Comparison of ENCODE assay signal across 8 cellular contexts in the genomic region with DNA sequence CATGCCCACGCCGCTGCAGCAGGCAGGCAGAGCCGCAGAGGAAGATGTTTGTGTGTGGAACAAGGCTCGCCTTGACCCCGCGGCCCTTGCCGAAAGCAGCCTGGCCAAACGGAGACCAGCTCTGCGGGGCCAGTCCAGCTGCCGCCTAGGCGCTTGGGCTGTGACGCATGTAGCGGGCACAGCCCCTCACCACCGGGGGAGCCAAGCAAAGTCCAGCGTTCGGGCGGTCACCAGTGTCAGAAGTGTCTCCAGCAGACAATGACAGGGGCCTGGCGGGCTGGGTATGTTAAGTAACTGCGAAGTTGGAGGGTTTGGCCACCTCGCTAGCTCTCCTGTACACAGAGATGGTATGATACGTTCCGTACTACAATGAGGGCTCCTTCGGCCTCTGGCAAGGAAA. TPM values are rescaled to one million over a fixed set of nuclear protein-coding genes. Genes with fewer than 3 reads are reported as not detected.
A peak's percentile ranks its signal among the peaks of the same experiment; 100 is the strongest.
DNase-seq lines count a peak whose midpoint lies in the region; ATAC-seq and TF ChIP-seq lines count a peak whose summit lies in the region.

No MANE protein-coding gene starts in this region.

- no peaks in the 10 kb centered on the region; the same call in 2 of the 3 replicates for H3K36me3 Mint-ChIP-seq in GM23338 (ENCODE audit: low read depth)
- no peaks in the 10 kb centered on the region for H3K36me3 Mint-ChIP-seq in activated CD4-positive, alpha-beta memory T cell treated with anti-CD3 and anti-CD28 coated beads, Interleukin-2, amount 10 ng/mL, durations not matched to agents 7 days and 5 days (ENCODE audit: low read depth)

- no peak overlapping the region for H2AFZ ChIP-seq in GM23338

- peaks cover 3% of the 10 kb centered on the region for H4K20me1 ChIP-seq in GM23338 (replicated peaks; ENCODE audit: insufficient read depth)

- CTCF ChIA-PET in activated CD4-positive, alpha-beta memory T cell treated with anti-CD3 and anti-CD28 coated beads, Interleukin-2, amount 10 ng/mL, durations not matched to agents 7 days and 5 days (lab: Charles Lee): no interaction called here

- POLR2A ChIA-PET in activated CD4-positive, alpha-beta memory T cell treated with anti-CD3 and anti-CD28 coated beads, Interleukin-2, amount 10 ng/mL, durations not matched to agents 7 days and 5 days (lab: Charles Lee): interaction anchor here (1.5 kb wide), 1 partner anchor 191 kb away, joined by 5 read pairs; a partner anchor contains a TSS

- H3K27ac Mint-ChIP-seq in GM23338: no peak overlapping the region
- no peak overlapping the region for H3K27ac Mint-ChIP-seq in activated CD4-positive, alpha-beta memory T cell treated with anti-CD3 and anti-CD28 coated beads, Interleukin-2, amount 10 ng/mL, durations not matched to agents 7 days and 5 days

- H3K4me2 ChIP-seq in GM23338 (peak overlapping the region; percentile 78), skeletal muscle satellite cell (ENCODE audit: low read length) (peak overlapping the region; percentile 92)

- peak overlapping the region; percentile 64 for H3K4me3 ChIP-seq in GM23338
- peak overlapping the region; percentile 65 to 68 for H3K4me3 ChIP-seq in right atrium auricular region
- peak overlapping the region; percentile 74 for H3K4me3 ChIP-seq in skeletal muscle satellite cell (ENCODE audit: low read length)

- H3K27me3 Mint-ChIP-seq in GM23338 (ENCODE audit: insufficient read depth, low read depth, poor library complexity): peaks cover 2% of the 10 kb centered on the region
- no peaks in the 10 kb centered on the region for H3K27me3 Mint-ChIP-seq in activated CD4-positive, alpha-beta memory T cell treated with anti-CD3 and anti-CD28 coated beads, Interleukin-2, amount 10 ng/mL, durations not matched to agents 7 days and 5 days

- no peak overlapping the region for H3K27ac ChIP-seq in GM23338 (ENCODE audit: low read depth)
- H3K27ac ChIP-seq in right atrium auricular region: peak overlapping the region; percentile 83 to 91
- no peak overlapping the region for H3K27ac ChIP-seq in foreskin keratinocyte

- H3K9me3 Mint-ChIP-seq in GM23338: no peaks in the 10 kb centered on the region
- no peaks in the 10 kb centered on the region for H3K9me3 Mint-ChIP-seq in activated CD4-positive, alpha-beta memory T cell treated with anti-CD3 and anti-CD28 coated beads, Interleukin-2, amount 10 ng/mL, durations not matched to agents 7 days and 5 days

- H3K9me2 ChIP-seq in GM23338 (ENCODE audit: insufficient read depth): no peaks in the 10 kb centered on the region

- no peaks in the 10 kb centered on the region for H3K36me3 ChIP-seq in GM23338 (ENCODE audit: insufficient read depth)
- H3K36me3 ChIP-seq in right atrium auricular region: no peaks in the 10 kb centered on the region
- H3K36me3 ChIP-seq in skeletal muscle satellite cell (ENCODE audit: insufficient read depth, low read length): no peaks in the 10 kb centered on the region

- no peaks in the 10 kb centered on the region for H3K9me3 ChIP-seq in right atrium auricular region
- no peaks in the 10 kb centered on the region for H3K9me3 ChIP-seq in skeletal muscle satellite cell (replicated peaks; ENCODE audit: low read length)

- no peaks in the 10 kb centered on the region; the same call in 1 of the 2 replicates for H3K4me1 ChIP-seq in GM23338 (ENCODE audit: insufficient read depth)
- peaks cover 0 to 15% of the 10 kb centered on the region in 2 donors for H3K4me1 ChIP-seq in right atrium auricular region
- peaks cover 18% of the 10 kb centered on the region for H3K4me1 ChIP-seq in skeletal muscle satellite cell (ENCODE audit: control insufficient read depth, insufficient read depth, low read length)
- no peaks in the 10 kb centered on the region for H3K4me1 ChIP-seq in foreskin keratinocyte

- H3K4me3 Mint-ChIP-seq in GM23338: peak overlapping the region; percentile 80
- peak overlapping the region; percentile 65 for H3K4me3 Mint-ChIP-seq in activated CD4-positive, alpha-beta memory T cell treated with anti-CD3 and anti-CD28 coated beads, Interleukin-2, amount 10 ng/mL, durations not matched to agents 7 days and 5 days

- no peak for TF ChIP-seq CTCF in GM23338 (conservative IDR thresholded peaks at IDR 0.05; ENCODE audit: low read depth in 2 of 2)
- no peak for TF ChIP-seq CTCF in right atrium auricular region (IDR thresholded peaks at IDR 0.05)
- no peak for TF ChIP-seq CTCF in foreskin keratinocyte (conservative IDR thresholded peaks at IDR 0.05)

- H3K27me3 ChIP-seq in GM23338 (ENCODE audit: insufficient read depth): peaks cover 17% of the 10 kb centered on the region
- H3K27me3 ChIP-seq in right atrium auricular region: no peaks in the 10 kb centered on the region
- H3K27me3 ChIP-seq in skeletal muscle satellite cell (ENCODE audit: control insufficient read depth, insufficient read depth, low read length): no peaks in the 10 kb centered on the region
- no peaks in the 10 kb centered on the region for H3K27me3 ChIP-seq in foreskin keratinocyte

- ATAC-seq in GM23338: no peak
- no peak for ATAC-seq in GM18861 (IDR thresholded peaks at IDR 0.05; ENCODE audit: unreplicated experiment)
- ATAC-seq in foreskin keratinocyte: no peak

- 0 out of 2 replicates have a peak, but pooled peaks cover 6% of the 10 kb centered on the region for H3K79me2 ChIP-seq in GM23338 (replicated peaks; ENCODE audit: insufficient read depth)

- peaks cover 23% of the 10 kb centered on the region for H3K4me1 Mint-ChIP-seq in GM23338
- H3K4me1 Mint-ChIP-seq in activated CD4-positive, alpha-beta memory T cell treated with anti-CD3 and anti-CD28 coated beads, Interleukin-2, amount 10 ng/mL, durations not matched to agents 7 days and 5 days: peaks cover 2% of the 10 kb centered on the region

- DNase-seq in GM23338 (ENCODE audit: low spot score): peak; percentile 11
- no peak for DNase-seq in activated CD4-positive, alpha-beta memory T cell treated with anti-CD3 and anti-CD28 coated beads, Interleukin-2, amount 10 ng/mL, durations not matched to agents 7 days and 5 days
- DNase-seq in right atrium auricular region (ENCODE audit: low spot score): no peak
- DNase-seq in NCI-H226: no peak
- DNase-seq in foreskin keratinocyte: no peak
- DNase-seq in LoVo (ENCODE audit: low spot score): no peak

- H3K9ac ChIP-seq in skeletal muscle satellite cell (ENCODE audit: low read depth, low read length): peak overlapping the region; percentile 72

- no peaks in the 10 kb centered on the region for H3F3A ChIP-seq in GM23338 (replicated peaks; ENCODE audit: low read depth)

TF ChIP-seq in GM23338, 12 proteins besides CTCF, POLR2A, EP300 and RAD21 (continues in another document):
- TF ChIP-seq CREB1 (CRISPR knock-in tag; IDR thresholded peaks at IDR 0.05; ENCODE audit: low read depth) (no peak), POLR2AphosphoS5 (IDR thresholded peaks at IDR 0.05; ENCODE audit: low read depth) (no peak), NANOG (IDR thresholded peaks at IDR 0.05; ENCODE audit: borderline replicate concordance) (no peak), EZH2phosphoT487 (IDR thresholded peaks at IDR 0.05; ENCODE audit: unreplicated experiment) (no peak)
- TF ChIP-seq, protein P1, sequence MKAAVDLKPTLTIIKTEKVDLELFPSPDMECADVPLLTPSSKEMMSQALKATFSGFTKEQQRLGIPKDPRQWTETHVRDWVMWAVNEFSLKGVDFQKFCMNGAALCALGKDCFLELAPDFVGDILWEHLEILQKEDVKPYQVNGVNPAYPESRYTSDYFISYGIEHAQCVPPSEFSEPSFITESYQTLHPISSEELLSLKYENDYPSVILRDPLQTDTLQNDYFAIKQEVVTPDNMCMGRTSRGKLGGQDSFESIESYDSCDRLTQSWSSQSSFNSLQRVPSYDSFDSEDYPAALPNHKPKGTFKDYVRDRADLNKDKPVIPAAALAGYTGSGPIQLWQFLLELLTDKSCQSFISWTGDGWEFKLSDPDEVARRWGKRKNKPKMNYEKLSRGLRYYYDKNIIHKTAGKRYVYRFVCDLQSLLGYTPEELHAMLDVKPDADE (IDR thresholded peaks at IDR 0.05): no peak

RNA-seq across cellular contexts. Expression of a gene that starts 1.3 kb away (rescaled TPM):
- total RNA-seq in GM23338 (2014; rRNA removed; shearing (Covaris generic)): 10.6 and 10.9 TPM in 2 replicates
- polyA plus RNA-seq in GM23338 (2016; fragmentation: Nextera tagmentation; extraction: Ambion mirVana) (0.48 and 0.57 TPM in 2 replicates), foreskin keratinocyte (0.48 and 0.66 TPM in 2 replicates)
- total RNA-seq in activated CD4-positive, alpha-beta memory T cell treated with anti-CD3 and anti-CD28 coated beads, Interleukin-2, amount 10 ng/mL, durations not matched to agents 7 days and 5 days: 1 to 10 TPM; 2.9 to 3.0 TPM
- total RNA-seq in right atrium auricular region (1 to 10 TPM; 3.5 to 4.1 TPM), foreskin keratinocyte (2.4 and 3.0 TPM in 2 replicates)
- 1.3 and 1.5 TPM in 2 replicates for total RNA-seq in skeletal muscle satellite cell (2012; rRNA removed)

RNA-seq across cellular contexts. Expression of a gene that starts 26.2 kb away (rescaled TPM):
- total RNA-seq in GM23338 (2014; rRNA removed; shearing (Covaris generic)): 0.39 and 1.2 TPM in 2 replicates
- polyA plus RNA-seq in GM23338 (2016; fragmentation: Nextera tagmentation; extraction: Ambion mirVana): 0.63 and 1.1 TPM in 2 replicates
- total RNA-seq in activated CD4-positive, alpha-beta memory T cell treated with anti-CD3 and anti-CD28 coated beads, Interleukin-2, amount 10 ng/mL, durations not matched to agents 7 days and 5 days: under 1 TPM in 1 of 2 experiments, not detected in 1; 0.38 TPM
- under 1 TPM in 1 of 2 donors, not detected in 1; 0.85 TPM for total RNA-seq in right atrium auricular region
- under 0.01 TPM in 2 replicates for total RNA-seq in skeletal muscle satellite cell (2012; rRNA removed)
- 0.07 TPM in 1 of 2 replicates, not detected in the other for total RNA-seq in foreskin keratinocyte
- 0.11 TPM in 1 of 2 replicates, not detected in the other for polyA plus RNA-seq in foreskin keratinocyte

Comparison
In these comparisons a context has a peak if more than half of its experiments do, and no peak if none do; other contexts are left out.
1. H3K27ac ChIP-seq: peak in right atrium auricular region (2 of 2); none in GM23338 (single experiment) and foreskin keratinocyte (single experiment).
2. Peak in every context shown above with its lines, with median percentiles within 50 percentile points of each other: H3K4me3 ChIP-seq.